In genomic region chr2:177882501-177882900, GRCh38 we compare ENCODE assay signal across 20 cellular contexts.
DNase-seq lines count a peak whose midpoint lies in the region; ATAC-seq and TF ChIP-seq lines count a peak whose summit lies in the region.
"Had no signal": no experiment of that assay in that cellular context is flagged by ENCODE, and none has a peak within 500 bp of the region (broad histone marks: within the 10 kb centered on the region; RNA-seq: fewer than 3 reads in every experiment).

No MANE protein-coding gene starts in this region.

- H3K27ac ChIP-seq in left ventricle myocardium inferior (replicated peaks) = peak overlapping the region; percentile 71
- H3K27ac ChIP-seq in testis = no peak overlapping the region
- H3K27ac ChIP-seq: HL-60 had no signal

- peaks cover 30% of the 10 kb centered on the region for H3K4me1 ChIP-seq in left ventricle myocardium inferior
- no peaks in the 10 kb centered on the region for H3K4me1 ChIP-seq in testis

- TF ChIP-seq CTCF in left ventricle myocardium inferior (IDR thresholded peaks at IDR 0.05; ENCODE audit: borderline replicate concordance) (no peak), testis (IDR thresholded peaks at IDR 0.05) (no peak)

- no peak for ATAC-seq in left cardiac atrium
- ATAC-seq in GM18858 (IDR thresholded peaks at IDR 0.05; ENCODE audit: unreplicated experiment) = no peak
- no peak for ATAC-seq in GM18873 (IDR thresholded peaks at IDR 0.05; ENCODE audit: low FRiP score, unreplicated experiment)
- ATAC-seq: GM23338 had no signal

- H3K9me3 ChIP-seq in left ventricle myocardium inferior (replicated peaks) (peaks cover 7% of the 10 kb centered on the region), testis (no peaks in the 10 kb centered on the region)

- intact Hi-C loops in left ventricle myocardium inferior (cut with micrococcal nuclease) = no loop called here
- intact Hi-C loops in left cardiac atrium (cut with DNase I) = no loop called here
- intact Hi-C loops in testis (cut with DNase I; ENCODE audit: low total_unique reads) = no loop called here

- H3K4me3 ChIP-seq in left ventricle myocardium inferior (no peak overlapping the region), testis (no peak overlapping the region)
- H3K4me3 ChIP-seq: GM23338 had no signal

- no peaks in the 10 kb centered on the region for H3K36me3 ChIP-seq in left ventricle myocardium inferior
- H3K36me3 ChIP-seq in testis (ENCODE audit: low read depth, missing control alignments) = no peaks in the 10 kb centered on the region

- H3K27me3 ChIP-seq in left ventricle myocardium inferior (ENCODE audit: low read depth) = no peaks in the 10 kb centered on the region
- H3K27me3 ChIP-seq in testis = no peaks in the 10 kb centered on the region

- no peak for TF ChIP-seq POLR2A in testis (IDR thresholded peaks at IDR 0.05)

- WGBS in testis, 2 donors = 45 to 61% methylated on average over 1 of the region's 1 CpG

- DNase-seq in NCI-H1092 treated with DMSO at 0.1 percent for 48 hours (lab: John Stamatoyannopoulos, UW) = peak; percentile 28
- no peak for DNase-seq in NCI-H1092 (lab: John Stamatoyannopoulos, UW)
- DNase-seq in left ventricle myocardium inferior = no peak
- DNase-seq in left cardiac atrium = no peak
- DNase-seq in pons (ENCODE audit: low spot score) = peak; percentile 6
- DNase-seq in testis = peak; percentile 18
- DNase-seq: AML-193, C1 segment of cervical spinal cord, DMS79 treated with DMSO at 0.1 percent for 48 hours, HCEC 1CT, KBM-7, NCI-H1105, NCI-H2081, NCI-H2227 treated with DMSO at 0.1 percent for 48 hours, NCI-H524 treated with DMSO at 0.1 percent for 48 hours, SHP77 had no signal

Comparison
In these comparisons a context has a peak if more than half of its experiments do, and no peak if none do; other contexts are left out.
1. DNase-seq: peak in NCI-H1092 treated with DMSO at 0.1 percent for 48 hours (single experiment), pons (single experiment) and testis (single experiment); none in NCI-H1092 (single experiment), left ventricle myocardium inferior (single experiment) and left cardiac atrium (single experiment).